ENCODE assay signal across 8 cellular contexts in the genomic region with DNA sequence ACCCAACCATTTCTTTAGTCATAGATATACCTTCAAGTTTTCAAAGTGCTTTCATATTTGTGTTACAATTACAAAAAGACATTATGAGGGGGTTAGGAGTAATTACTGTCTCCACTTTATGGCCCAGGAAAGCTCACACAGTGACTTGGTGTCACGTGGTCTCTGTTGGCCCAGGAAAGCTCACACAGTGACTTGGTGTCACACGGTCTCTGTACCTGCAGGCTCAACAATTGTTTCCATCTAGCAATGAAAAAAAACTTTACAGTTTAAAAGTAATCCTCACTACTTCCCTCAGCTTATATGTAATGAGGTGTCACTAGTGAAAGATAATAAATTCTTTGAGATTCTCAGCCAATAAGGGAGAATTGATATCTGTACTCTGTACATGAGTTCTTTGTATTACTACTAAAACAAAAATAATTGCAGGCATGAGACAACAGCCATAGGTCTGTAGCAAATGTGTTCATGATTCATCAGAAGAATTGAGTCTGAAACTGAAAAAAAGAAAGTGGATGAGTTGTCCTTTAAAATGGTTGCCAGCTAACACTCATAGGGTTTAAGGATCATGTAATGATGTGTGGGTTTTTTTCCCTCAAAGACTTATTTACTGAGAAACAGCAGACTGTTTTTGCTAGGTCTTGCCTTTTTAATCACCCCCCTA. TPM values are rescaled to one million over a fixed set of nuclear protein-coding genes. Genes with fewer than 3 reads are reported as not detected.
DNase-seq lines count a peak whose midpoint lies in the region; ATAC-seq and TF ChIP-seq lines count a peak whose summit lies in the region.

No MANE protein-coding gene starts in this region.

- no peak overlapping the region for H4K12ac ChIP-seq in trophoblast cell (ENCODE audit: low read depth, low read length)

- H3K9me3 ChIP-seq in trophoblast cell (ENCODE audit: insufficient read depth, low read depth, low read length): no peaks in the 10 kb centered on the region

- no peak overlapping the region for H3K23ac ChIP-seq in trophoblast cell (ENCODE audit: low read length)

- no peaks in the 10 kb centered on the region for H3K27me3 Mint-ChIP-seq in activated naive CD8-positive, alpha-beta T cell treated with anti-CD3 and anti-CD28 coated beads for 36 hours

- H3K9ac ChIP-seq in trophoblast cell (ENCODE audit: low read length): no peak overlapping the region

- H3K4me3 ChIP-seq in GM12865 (ENCODE audit: low read depth, low read length) (peak overlapping the region; percentile 19; the same call in 1 of the 2 replicates), trophoblast cell (ENCODE audit: low read depth, low read length) (no peak overlapping the region)

- H2AFZ ChIP-seq in trophoblast cell (ENCODE audit: insufficient read depth, low read length, poor library complexity): no peak overlapping the region

- peaks cover 27% of the 10 kb centered on the region for H3K36me3 Mint-ChIP-seq in activated naive CD8-positive, alpha-beta T cell treated with anti-CD3 and anti-CD28 coated beads for 36 hours

- peak overlapping the region; percentile 7 for H2BK5ac ChIP-seq in trophoblast cell (ENCODE audit: low read depth, low read length, poor library complexity)

- H2AK5ac ChIP-seq in trophoblast cell (ENCODE audit: low read length): no peak overlapping the region

- ATAC-seq in HG02973 (IDR thresholded peaks at IDR 0.05; ENCODE audit: unreplicated experiment): peak; percentile 52

- peaks cover 13% of the 10 kb centered on the region for H3K79me1 ChIP-seq in trophoblast cell (ENCODE audit: low read length)

- peak overlapping the region; percentile 89 for H3K27ac Mint-ChIP-seq in activated naive CD8-positive, alpha-beta T cell treated with anti-CD3 and anti-CD28 coated beads for 36 hours

- H3K27ac ChIP-seq in trophoblast cell (ENCODE audit: low read depth, low read length): peak overlapping the region; percentile 11

- peaks cover 12% of the 10 kb centered on the region for H3K79me2 ChIP-seq in trophoblast cell (ENCODE audit: control insufficient read depth, insufficient read depth, low read length, poor library complexity)

- H3K4me2 ChIP-seq in trophoblast cell (ENCODE audit: low read length): no peak overlapping the region

- no peak overlapping the region for H4K8ac ChIP-seq in trophoblast cell (ENCODE audit: low read depth, low read length)

- no peaks in the 10 kb centered on the region for H3K9me3 Mint-ChIP-seq in activated naive CD8-positive, alpha-beta T cell treated with anti-CD3 and anti-CD28 coated beads for 36 hours

- H3K27me3 ChIP-seq in trophoblast cell (ENCODE audit: insufficient read depth, low read length): no peaks in the 10 kb centered on the region

- DNase-seq in GM12865 (ENCODE audit: low read depth): peak; percentile 54
- DNase-seq in activated naive CD8-positive, alpha-beta T cell treated with anti-CD3 and anti-CD28 coated beads for 36 hours: no peak
- DNase-seq in trophoblast cell: peak in 1 of 2 donors; percentile 42
- DNase-seq in NOMO-1 (lab: John Stamatoyannopoulos, UW; ENCODE audit: unreplicated experiment in 2 of 2): no peak
- DNase-seq in NCI-H1048 (lab: John Stamatoyannopoulos, UW): no peak
- no peak for DNase-seq in SK-N-DZ (ENCODE audit: low spot score)
- no peak for DNase-seq in GDM1 (lab: John Stamatoyannopoulos, UW)

- TF ChIP-seq CTCF in GM12865 (IDR thresholded peaks at IDR 0.05; ENCODE audit: insufficient read depth, low read depth, low read length, missing control alignments): no peak

- no peaks in the 10 kb centered on the region for H3K36me3 ChIP-seq in trophoblast cell (ENCODE audit: control insufficient read depth in 1 of 2, insufficient read depth in 2 of 2, low read length in 2 of 2)

- no CpG with 5 or more reads among the region's 2 CpGs for WGBS in trophoblast cell (ENCODE audit: extremely low coverage, insufficient coverage, insufficient read length)

- peak overlapping the region; percentile 64 for H3K4me3 Mint-ChIP-seq in activated naive CD8-positive, alpha-beta T cell treated with anti-CD3 and anti-CD28 coated beads for 36 hours

- no peak overlapping the region for H2BK12ac ChIP-seq in trophoblast cell (ENCODE audit: low read length)

- peak overlapping the region; percentile 88 for H3K4ac ChIP-seq in trophoblast cell (ENCODE audit: low read depth, low read length)

- no peak overlapping the region for H3K18ac ChIP-seq in trophoblast cell (ENCODE audit: low read length)

- no peak overlapping the region for H4K91ac ChIP-seq in trophoblast cell (ENCODE audit: low read depth, low read length)

- H3K4me1 Mint-ChIP-seq in activated naive CD8-positive, alpha-beta T cell treated with anti-CD3 and anti-CD28 coated beads for 36 hours: peaks cover 62% of the 10 kb centered on the region

- H3K14ac ChIP-seq in trophoblast cell (ENCODE audit: low read length): no peak overlapping the region

- no peak overlapping the region for H2BK120ac ChIP-seq in trophoblast cell (ENCODE audit: insufficient read depth, low read length, poor library complexity)

- H3K4me1 ChIP-seq in trophoblast cell (ENCODE audit: control insufficient read depth in 1 of 2, insufficient read depth in 2 of 2, low read length in 2 of 2): peaks cover 12 to 27% of the 10 kb centered on the region in 2 experiments

RNA-seq across cellular contexts. Expression of a gene that starts 10.9 kb away (rescaled TPM):
- 10 to 100 TPM; 75.8 to 77.9 TPM for total RNA-seq in activated naive CD8-positive, alpha-beta T cell treated with anti-CD3 and anti-CD28 coated beads for 36 hours
- 61.6 and 62.5 TPM in 2 replicates for polyA plus RNA-seq in trophoblast cell (2013)
- polyA plus RNA-seq in SK-N-DZ (2014; cell fraction: cytosol; rRNA removed): 28.8 and 29.1 TPM in 2 replicates
- 23.4 and 36.2 TPM in 2 replicates for polyA plus RNA-seq in SK-N-DZ (2014; cell fraction: nucleus; rRNA removed)

RNA-seq across cellular contexts. Expression of a gene that starts 35.3 kb away (rescaled TPM):
- total RNA-seq in activated naive CD8-positive, alpha-beta T cell treated with anti-CD3 and anti-CD28 coated beads for 36 hours: 10 to 100 TPM; 70.3 to 70.8 TPM
- polyA plus RNA-seq in trophoblast cell (2013): 48.8 and 49.9 TPM in 2 replicates
- 169 and 208 TPM in 2 replicates for polyA plus RNA-seq in SK-N-DZ (2014; cell fraction: cytosol; rRNA removed)
- 143 TPM in 2 replicates for polyA plus RNA-seq in SK-N-DZ (2014; cell fraction: nucleus; rRNA removed)

RNA-seq across cellular contexts. Expression of a gene that starts 43.6 kb away (rescaled TPM):
- total RNA-seq in activated naive CD8-positive, alpha-beta T cell treated with anti-CD3 and anti-CD28 coated beads for 36 hours: 100 to 1,000 TPM; 142 to 154 TPM
- polyA plus RNA-seq in trophoblast cell (2013): 46.3 and 54.5 TPM in 2 replicates
- polyA plus RNA-seq in SK-N-DZ (2014; cell fraction: cytosol; rRNA removed): 93.1 and 95.4 TPM in 2 replicates
- polyA plus RNA-seq in SK-N-DZ (2014; cell fraction: nucleus; rRNA removed): 172 and 224 TPM in 2 replicates
